12 cellular contexts compared by ENCODE assay signal in the genomic region with DNA sequence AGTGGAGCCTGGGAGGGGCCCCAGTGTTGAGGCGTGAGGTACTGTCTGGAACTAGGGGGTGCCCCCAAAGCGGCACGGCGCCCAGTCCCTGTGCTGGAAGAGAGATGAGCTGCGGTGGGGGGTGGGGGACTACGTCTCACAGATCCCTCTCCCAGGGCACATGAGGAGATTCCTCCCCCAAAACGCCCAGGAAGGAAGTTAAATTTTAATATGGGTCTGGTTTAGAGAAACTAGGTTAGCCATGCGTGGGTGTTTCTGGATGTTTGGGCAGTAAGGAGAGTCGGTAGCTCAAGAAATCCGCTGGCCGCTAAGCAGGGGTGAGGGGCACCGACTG.
"Had no signal": no experiment of that assay in that cellular context is flagged by ENCODE, and none has a peak within 500 bp of the region (broad histone marks: within the 10 kb centered on the region; RNA-seq: fewer than 3 reads in every experiment).

No MANE protein-coding gene starts in this region.

- H3K9me3 ChIP-seq: colonic mucosa, gastroesophageal sphincter, ovary, SJSA1, tibial nerve had no signal

- H3K27ac ChIP-seq: colonic mucosa, gastroesophageal sphincter, SJSA1, tibial nerve, VCaP had no signal

- H3K27ac Mint-ChIP-seq: activated CD8-positive, alpha-beta T cell treated with anti-CD3 and anti-CD28 coated beads, Interleukin-2, amount 10 ng/mL, durations not matched to agents 7 days and 5 days; activated naive CD4-positive, alpha-beta T cell treated with anti-CD3 and anti-CD28 coated beads for 36 hours; activated T-helper 1 cell treated with anti-CD3 and anti-CD28 coated beads, Interleukin-12 subunit alpha, Interleukin-12 subunit beta, Interleukin-2, Interleukin-4 antibody, amounts not matched to agents 30 ng/mL and 10 ng/mL and 1 ng/mL, durations not matched to agents 14 hours and 24 hours and 36 hours had no signal

- H3K4me1 ChIP-seq: colonic mucosa, SJSA1 had no signal

- H3K36me3 ChIP-seq: colonic mucosa, ovary had no signal

- H3K4me3 ChIP-seq: colonic mucosa, gastroesophageal sphincter, ovary, SJSA1, tibial nerve had no signal

- H3K4me3 Mint-ChIP-seq: activated CD8-positive, alpha-beta T cell treated with anti-CD3 and anti-CD28 coated beads, Interleukin-2, amount 10 ng/mL, durations not matched to agents 7 days and 5 days; activated naive CD4-positive, alpha-beta T cell treated with anti-CD3 and anti-CD28 coated beads for 36 hours; activated T-helper 1 cell treated with anti-CD3 and anti-CD28 coated beads, Interleukin-12 subunit alpha, Interleukin-12 subunit beta, Interleukin-2, Interleukin-4 antibody, amounts not matched to agents 30 ng/mL and 10 ng/mL and 1 ng/mL, durations not matched to agents 14 hours and 24 hours and 36 hours had no signal

- DNase-seq: activated CD8-positive, alpha-beta T cell treated with anti-CD3 and anti-CD28 coated beads, Interleukin-2, amount 10 ng/mL, durations not matched to agents 7 days and 5 days; activated naive CD4-positive, alpha-beta T cell treated with anti-CD3 and anti-CD28 coated beads for 36 hours; colonic mucosa; effector CD4-positive, alpha-beta T cell; hippocampal formation; left colon had no signal

- H3K9me3 Mint-ChIP-seq: activated naive CD4-positive, alpha-beta T cell treated with anti-CD3 and anti-CD28 coated beads for 36 hours; activated T-helper 1 cell treated with anti-CD3 and anti-CD28 coated beads, Interleukin-12 subunit alpha, Interleukin-12 subunit beta, Interleukin-2, Interleukin-4 antibody, amounts not matched to agents 30 ng/mL and 10 ng/mL and 1 ng/mL, durations not matched to agents 14 hours and 24 hours and 36 hours had no signal

- H3K27me3 ChIP-seq: colonic mucosa, gastroesophageal sphincter, ovary, SJSA1, tibial nerve had no signal

- ATAC-seq: activated CD8-positive, alpha-beta T cell treated with anti-CD3 and anti-CD28 coated beads, Interleukin-2, amount 10 ng/mL, durations not matched to agents 7 days and 5 days; gastroesophageal sphincter; left colon had no signal
